In genomic region chr14:55103005-55103640, GRCh38 we compare ENCODE assay signal across 1 cellular context.
TF ChIP-seq lines count a peak whose summit lies in the region.

No MANE protein-coding gene starts in this region.

TF ChIP-seq in HepG2, 621 proteins besides CTCF, POLR2A, EP300 and RAD21 (continued from another document and continues in another):
- TF ChIP-seq ZSCAN5A (CRISPR knock-in tag; IDR thresholded peaks at IDR 0.05; ENCODE audit: borderline replicate concordance) = no peak
- TF ChIP-seq ZNF121 (CRISPR knock-in tag; IDR thresholded peaks at IDR 0.05) = no peak
- no peak for TF ChIP-seq ZHX2 (IDR thresholded peaks at IDR 0.05; ENCODE audit: low read depth)
- TF ChIP-seq ZHX2 (CRISPR knock-in tag; IDR thresholded peaks at IDR 0.05; ENCODE audit: borderline replicate concordance) = no peak
- TF ChIP-seq RERE (CRISPR knock-in tag; IDR thresholded peaks at IDR 0.05; ENCODE audit: low read depth) = peak; percentile 30; the same call in 1 of the 2 replicates
- no peak for TF ChIP-seq ZNF543 (CRISPR knock-in tag; IDR thresholded peaks at IDR 0.05)
- peak; percentile 39; the same call in 1 of the 2 replicates for TF ChIP-seq FOXC1 (CRISPR knock-in tag; IDR thresholded peaks at IDR 0.05; ENCODE audit: borderline replicate concordance)
- TF ChIP-seq HNF4G (IDR thresholded peaks at IDR 0.05; ENCODE audit: borderline replicate concordance, low read depth, low read length) = no peak
- TF ChIP-seq HNF4G (CRISPR knock-in tag; IDR thresholded peaks at IDR 0.05; ENCODE audit: borderline replicate concordance, low read depth) = no peak; the same call in 1 of the 2 replicates
- TF ChIP-seq NFRKB (IDR thresholded peaks at IDR 0.05) = no peak
- peak; percentile 67; the same call in 1 of the 2 replicates for TF ChIP-seq ZNF335 (CRISPR knock-in tag; IDR thresholded peaks at IDR 0.05)
- 0 out of 2 replicates have a peak, but pooled peaks have one; percentile 45 for TF ChIP-seq ISL2 (CRISPR knock-in tag; IDR thresholded peaks at IDR 0.05)
- TF ChIP-seq ZNF362 (CRISPR knock-in tag; IDR thresholded peaks at IDR 0.05; ENCODE audit: borderline replicate concordance) = 0 out of 2 replicates have a peak, but pooled peaks have one; percentile 69
- TF ChIP-seq KDM5A (IDR thresholded peaks at IDR 0.05; ENCODE audit: borderline replicate concordance, low read length) = no peak
- no peak for TF ChIP-seq SRSF4 (IDR thresholded peaks at IDR 0.05; ENCODE audit: low read depth, low read length, poor library complexity, severe bottlenecking)
- 0 out of 2 replicates have a peak, but pooled peaks have one; percentile 83 for TF ChIP-seq PRDM4 (CRISPR knock-in tag; IDR thresholded peaks at IDR 0.05; ENCODE audit: borderline replicate concordance)
- TF ChIP-seq ZSCAN9 (CRISPR knock-in tag; IDR thresholded peaks at IDR 0.05; ENCODE audit: borderline replicate concordance) = peak; percentile 55
- peak; percentile 45 for TF ChIP-seq THAP11 (CRISPR knock-in tag; IDR thresholded peaks at IDR 0.05)
- TF ChIP-seq PAXIP1 (CRISPR knock-in tag; conservative IDR thresholded peaks at IDR 0.05) = peak; percentile 89
- TF ChIP-seq TCF12 (IDR thresholded peaks at IDR 0.05) = no peak
- no peak; the same call in 1 of the 2 replicates for TF ChIP-seq TCF12 (CRISPR knock-in tag; IDR thresholded peaks at IDR 0.05)
- no peak for TF ChIP-seq ZNF331 (CRISPR knock-in tag; IDR thresholded peaks at IDR 0.05)
- no peak for TF ChIP-seq SNRNP70 (IDR thresholded peaks at IDR 0.05; ENCODE audit: low read depth, low read length)
- no peak for TF ChIP-seq ZNF30 (CRISPR knock-in tag; IDR thresholded peaks at IDR 0.05)
- peak; percentile 78 for TF ChIP-seq ZEB1 (IDR thresholded peaks at IDR 0.05; ENCODE audit: insufficient replicate concordance, low read depth)
- TF ChIP-seq SMARCE1 (IDR thresholded peaks at IDR 0.05; ENCODE audit: borderline replicate concordance) = no peak
- TF ChIP-seq ZNF549 (CRISPR knock-in tag; IDR thresholded peaks at IDR 0.05) = no peak
- peak; percentile 64 for TF ChIP-seq MTA1 (CRISPR knock-in tag; IDR thresholded peaks at IDR 0.05; ENCODE audit: borderline replicate concordance)
- no peak for TF ChIP-seq CBX2 (IDR thresholded peaks at IDR 0.05; ENCODE audit: low read depth, low read length)
- no peak for TF ChIP-seq CBX2 (CRISPR knock-in tag; IDR thresholded peaks at IDR 0.05; ENCODE audit: low read depth)
- TF ChIP-seq E2F2 (CRISPR knock-in tag; IDR thresholded peaks at IDR 0.05; ENCODE audit: borderline replicate concordance) = no peak
- TF ChIP-seq NFKBIZ (CRISPR knock-in tag; IDR thresholded peaks at IDR 0.05) = no peak
- no peak for TF ChIP-seq ZNF33A (CRISPR knock-in tag; IDR thresholded peaks at IDR 0.05; ENCODE audit: borderline replicate concordance)
- no peak for TF ChIP-seq ZNF44 (CRISPR knock-in tag; IDR thresholded peaks at IDR 0.05)
- no peak for TF ChIP-seq FLYWCH1 (CRISPR knock-in tag; IDR thresholded peaks at IDR 0.05)
- TF ChIP-seq TAF1 (CRISPR knock-in tag; IDR thresholded peaks at IDR 0.05) = peak; percentile 69
